Comparison of ENCODE assay signal across 13 cellular contexts in genomic region chr2:2664989-2665833, GRCh38.
A peak's percentile ranks its signal among the peaks of the same experiment; 100 is the strongest.
DNase-seq lines count a peak whose midpoint lies in the region; ATAC-seq and TF ChIP-seq lines count a peak whose summit lies in the region.
"Had no signal": no experiment of that assay in that cellular context is flagged by ENCODE, and none has a peak within 500 bp of the region (broad histone marks: within the 10 kb centered on the region; RNA-seq: fewer than 3 reads in every experiment).

No MANE protein-coding gene starts in this region.

- CTCF ChIA-PET in activated CD4-positive, alpha-beta T cell treated with anti-CD3 and anti-CD28 coated beads for 36 hours (lab: Charles Lee) = no interaction called here

- H3K4me3 Mint-ChIP-seq in activated CD4-positive, alpha-beta T cell treated with anti-CD3 and anti-CD28 coated beads for 36 hours = no peak overlapping the region
- no peak overlapping the region for H3K4me3 Mint-ChIP-seq in glutamatergic neuron (ENCODE audit: unreplicated experiment)
- H3K4me3 Mint-ChIP-seq in stimulated activated memory B cell treated with anti-CD40 and anti-IgM and Interleukin-4, amounts not matched to agents 10 μg/mL and 1 μg/mL and 100 μg/mL, for 72 hours = no peak overlapping the region
- H3K4me3 Mint-ChIP-seq: IgD-negative memory B cell had no signal

- H3K27ac Mint-ChIP-seq in activated CD4-positive, alpha-beta T cell treated with anti-CD3 and anti-CD28 coated beads for 36 hours = no peak overlapping the region
- peak overlapping the region; percentile 62 for H3K27ac Mint-ChIP-seq in glutamatergic neuron (ENCODE audit: unreplicated experiment)
- no peak overlapping the region for H3K27ac Mint-ChIP-seq in stimulated activated memory B cell treated with anti-CD40 and anti-IgM and Interleukin-4, amounts not matched to agents 10 μg/mL and 1 μg/mL and 100 μg/mL, for 72 hours
- H3K27ac Mint-ChIP-seq: IgD-negative memory B cell had no signal

- H3K27me3 ChIP-seq in SJCRH30 = peaks cover 20% of the 10 kb centered on the region
- H3K27me3 ChIP-seq: Peyer's patch had no signal

- H3K9me3 Mint-ChIP-seq in activated CD4-positive, alpha-beta T cell treated with anti-CD3 and anti-CD28 coated beads for 36 hours (ENCODE audit: low read depth) = peaks cover 5% of the 10 kb centered on the region
- H3K9me3 Mint-ChIP-seq in glutamatergic neuron (ENCODE audit: unreplicated experiment) = peaks cover 12% of the 10 kb centered on the region
- H3K9me3 Mint-ChIP-seq in stimulated activated memory B cell treated with anti-CD40 and anti-IgM and Interleukin-4, amounts not matched to agents 10 μg/mL and 1 μg/mL and 100 μg/mL, for 72 hours = peaks cover 9% of the 10 kb centered on the region

- intact Hi-C loops in activated CD4-positive, alpha-beta T cell treated with anti-CD3 and anti-CD28 coated beads for 36 hours (cut with DNase I, micrococcal nuclease) = no loop called here

- H3K4me3 ChIP-seq in SJCRH30 = no peak overlapping the region
- H3K4me3 ChIP-seq: coronary artery, Peyer's patch had no signal

- H3K36me3 Mint-ChIP-seq in activated CD4-positive, alpha-beta T cell treated with anti-CD3 and anti-CD28 coated beads for 36 hours (ENCODE audit: low read depth) = no peaks in the 10 kb centered on the region
- no peaks in the 10 kb centered on the region for H3K36me3 Mint-ChIP-seq in glutamatergic neuron (ENCODE audit: unreplicated experiment)
- H3K36me3 Mint-ChIP-seq in stimulated activated memory B cell treated with anti-CD40 and anti-IgM and Interleukin-4, amounts not matched to agents 10 μg/mL and 1 μg/mL and 100 μg/mL, for 72 hours = no peaks in the 10 kb centered on the region
- H3K36me3 Mint-ChIP-seq: IgD-negative memory B cell had no signal

- no peak for TF ChIP-seq CTCF in glutamatergic neuron (IDR thresholded peaks at IDR 0.05; ENCODE audit: partially characterized antibody, unreplicated experiment)

- POLR2A ChIA-PET in activated CD4-positive, alpha-beta T cell treated with anti-CD3 and anti-CD28 coated beads for 36 hours (lab: Charles Lee) = no interaction called here

- ATAC-seq in activated CD4-positive, alpha-beta T cell treated with anti-CD3 and anti-CD28 coated beads for 36 hours = peak; percentile 47
- ATAC-seq in stimulated activated memory B cell treated with anti-CD40 and anti-IgM and Interleukin-4, amounts not matched to agents 10 μg/mL and 1 μg/mL and 100 μg/mL, for 72 hours = peak; percentile 2
- no peak for ATAC-seq in GM21381 (IDR thresholded peaks at IDR 0.05; ENCODE audit: unreplicated experiment)
- no peak for ATAC-seq in HG03442 (IDR thresholded peaks at IDR 0.05; ENCODE audit: unreplicated experiment)

- H3K4me1 ChIP-seq in SJCRH30 = no peaks in the 10 kb centered on the region
- H3K4me1 ChIP-seq: Peyer's patch had no signal

- no peaks in the 10 kb centered on the region for H3K27me3 Mint-ChIP-seq in activated CD4-positive, alpha-beta T cell treated with anti-CD3 and anti-CD28 coated beads for 36 hours
- peaks cover 13% of the 10 kb centered on the region for H3K27me3 Mint-ChIP-seq in glutamatergic neuron (ENCODE audit: unreplicated experiment)
- no peaks in the 10 kb centered on the region for H3K27me3 Mint-ChIP-seq in stimulated activated memory B cell treated with anti-CD40 and anti-IgM and Interleukin-4, amounts not matched to agents 10 μg/mL and 1 μg/mL and 100 μg/mL, for 72 hours
- H3K27me3 Mint-ChIP-seq: IgD-negative memory B cell had no signal

- H3K4me1 Mint-ChIP-seq in activated CD4-positive, alpha-beta T cell treated with anti-CD3 and anti-CD28 coated beads for 36 hours = no peaks in the 10 kb centered on the region
- H3K4me1 Mint-ChIP-seq in glutamatergic neuron (ENCODE audit: low read depth, unreplicated experiment) = peaks cover 8% of the 10 kb centered on the region
- H3K4me1 Mint-ChIP-seq in stimulated activated memory B cell treated with anti-CD40 and anti-IgM and Interleukin-4, amounts not matched to agents 10 μg/mL and 1 μg/mL and 100 μg/mL, for 72 hours = no peaks in the 10 kb centered on the region

- DNase-seq in activated CD4-positive, alpha-beta T cell treated with anti-CD3 and anti-CD28 coated beads for 36 hours = peak; percentile 26
- no peak for DNase-seq in activated CD4-positive, alpha-beta T cell treated with anti-CD3 and anti-CD28 coated beads, Interleukin-2, amount 50 U/mL, for 1 hour
- DNase-seq in SJCRH30 (peak; percentile 21 to 27), glutamatergic neuron (no peak), pons (ENCODE audit: low spot score) (no peak)
- DNase-seq: midbrain, NCI-H2081 treated with DMSO at 0.1 percent for 48 hours had no signal

- H3K27ac ChIP-seq in SJCRH30 = no peak overlapping the region
- H3K27ac ChIP-seq: coronary artery, Peyer's patch had no signal

- H3K36me3 ChIP-seq in SJCRH30 = no peaks in the 10 kb centered on the region
- H3K36me3 ChIP-seq: Peyer's patch had no signal

- H3K9me3 ChIP-seq in SJCRH30 (replicated peaks) = no peaks in the 10 kb centered on the region
- H3K9me3 ChIP-seq: Peyer's patch had no signal

Comparison
In these comparisons a context has a peak if more than half of its experiments do, and no peak if none do; other contexts are left out.
1. DNase-seq: peak in activated CD4-positive, alpha-beta T cell treated with anti-CD3 and anti-CD28 coated beads for 36 hours (single experiment) and SJCRH30 (2 of 2); none in activated CD4-positive, alpha-beta T cell treated with anti-CD3 and anti-CD28 coated beads, Interleukin-2, amount 50 U/mL, for 1 hour (single experiment), glutamatergic neuron (single experiment) and pons (single experiment).
2. ATAC-seq: peak in activated CD4-positive, alpha-beta T cell treated with anti-CD3 and anti-CD28 coated beads for 36 hours (single experiment) and stimulated activated memory B cell treated with anti-CD40 and anti-IgM and Interleukin-4, amounts not matched to agents 10 μg/mL and 1 μg/mL and 100 μg/mL, for 72 hours (single experiment); none in GM21381 (single experiment) and HG03442 (single experiment).